8 cellular contexts compared by ENCODE assay signal in the genomic region with DNA sequence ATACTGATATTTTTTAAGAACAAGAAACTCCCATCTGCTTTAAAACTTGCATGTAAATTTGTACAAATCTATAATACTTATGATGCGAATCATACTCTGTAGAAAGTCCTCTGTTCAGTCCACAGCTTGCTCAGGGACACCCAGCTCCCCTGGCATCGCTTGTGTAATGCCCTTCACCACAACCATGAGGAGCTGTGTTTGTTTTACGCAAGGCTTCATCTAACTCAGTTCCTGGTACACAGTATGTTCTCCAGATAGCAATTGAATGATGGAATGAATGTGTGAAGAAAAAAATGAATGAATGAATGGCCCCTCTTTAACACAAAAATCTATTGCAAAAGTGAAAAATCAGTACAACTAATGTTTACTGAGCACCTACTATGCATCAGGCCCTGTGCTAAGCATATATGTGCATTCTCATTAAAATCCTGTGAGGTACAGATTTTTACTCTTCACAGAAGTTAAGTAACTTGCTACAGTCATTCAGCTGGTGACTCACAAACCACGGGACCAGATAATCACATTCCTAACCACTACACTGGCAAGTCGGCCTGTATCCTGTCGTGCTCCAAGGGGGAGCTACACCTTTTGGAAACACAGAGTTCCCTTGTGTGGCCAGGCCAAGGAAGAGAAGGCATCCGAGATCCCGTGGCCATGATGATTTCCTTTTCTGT. TPM values are rescaled to one million over a fixed set of nuclear protein-coding genes. Genes with fewer than 3 reads are reported as not detected.
DNase-seq lines count a peak whose midpoint lies in the region; ATAC-seq, FAIRE-seq and TF ChIP-seq lines count a peak whose summit lies in the region.

No MANE protein-coding gene starts in this region.

- H3K9me2 ChIP-seq in PC-9 (ENCODE audit: insufficient read depth): no peaks in the 10 kb centered on the region

- BruUV-seq in PC-9 (replicated peaks; lab: Mats Ljungman, UMichigan) (no TSS peak), endothelial cell of umbilical vein (replicated peaks; lab: Mats Ljungman, UMichigan) (no TSS peak)

- H3K36me3 ChIP-seq in PC-9 (ENCODE audit: low read depth) (no peaks in the 10 kb centered on the region), endothelial cell of umbilical vein (ENCODE audit: control insufficient read depth in 2 of 2, extremely low read depth in 1 of 2, insufficient read depth in 2 of 2, low read length in 2 of 2) (no peaks in the 10 kb centered on the region)

- H3F3A ChIP-seq in PC-9 (ENCODE audit: insufficient read depth, low read depth): peaks cover 17% of the 10 kb centered on the region; the same call in 1 of the 2 replicates

- H3K79me2 ChIP-seq in PC-9 (ENCODE audit: low read depth) (no peaks in the 10 kb centered on the region), endothelial cell of umbilical vein (ENCODE audit: control insufficient read depth, insufficient read depth, low read length) (no peaks in the 10 kb centered on the region)

- dilution Hi-C loops in endothelial cell of umbilical vein (cut with MboI; ENCODE audit: extremely low pct_ligation_motif_present, low sequenced_read_pairs): no loop called here

- H3K4me2 ChIP-seq in PC-9: peak overlapping the region; percentile 30
- peak overlapping the region; percentile 32 for H3K4me2 ChIP-seq in endothelial cell of umbilical vein (ENCODE audit: insufficient read depth, low read length)

- intact Hi-C loops in PC-9 (cut with micrococcal nuclease; ENCODE audit: unreplicated experiment): loop anchor here (1.0 to 10.0 kb wide), 4 partner anchors 118 to 551 kb away; no protein-coding TSS in a partner anchor
- intact Hi-C loops in endothelial cell of umbilical vein (cut with micrococcal nuclease): loop anchor here (1.0 to 10.0 kb wide), 4 partner anchors 8 to 209 kb away; partner anchors contain the start of gene KDR

- H3K9ac ChIP-seq in endothelial cell of umbilical vein (replicated peaks; ENCODE audit: extremely low read depth, insufficient read depth, low read length): peak overlapping the region; percentile 35

- 0 out of 2 replicates have a peak, but pooled peaks cover 2% of the 10 kb centered on the region for H3K9me3 ChIP-seq in PC-9 (ENCODE audit: insufficient read depth, low read depth)
- no peaks in the 10 kb centered on the region for H3K9me3 ChIP-seq in endothelial cell of umbilical vein (replicated peaks; ENCODE audit: control insufficient read depth, insufficient read depth, low read length)

- no peak overlapping the region for H3K4me3 ChIP-seq in PC-9
- H3K4me3 ChIP-seq in endothelial cell of umbilical vein (replicated peaks in 1 of 3; ENCODE audit: insufficient read depth in 1 of 3, low read depth in 1 of 3, low read length in 3 of 3): no peak overlapping the region

- H3K27ac ChIP-seq in PC-9: peak overlapping the region; percentile 67
- H3K27ac ChIP-seq in endothelial cell of umbilical vein (ENCODE audit: insufficient read depth, low read depth, low read length): peak overlapping the region; percentile 63

- no peaks in the 10 kb centered on the region for H3K27me3 ChIP-seq in PC-9 (ENCODE audit: insufficient read depth, low read depth)
- no peaks in the 10 kb centered on the region for H3K27me3 ChIP-seq in endothelial cell of umbilical vein (ENCODE audit: control insufficient read depth in 2 of 2, insufficient read depth in 2 of 2, low read length in 2 of 2)

- CTCF ChIA-PET in PC-9 (lab: Charles Lee): interaction anchor here (0.6 to 1.9 kb wide), 7 partner anchors 15 to 553 kb away, joined by 3 to 11 read pairs (median 6); partner anchors contain the start of gene SRD5A3
- CTCF ChIA-PET in endothelial cell of umbilical vein (lab: Charles Lee): interaction anchor here (0.5 to 6.4 kb wide), 30 partner anchors 9 to 683 kb away, joined by 3 to 72 read pairs (median 5); partner anchors contain the start of genes KDR and SRD5A3

- H4K20me1 ChIP-seq in PC-9 (ENCODE audit: insufficient read depth): no peaks in the 10 kb centered on the region
- H4K20me1 ChIP-seq in endothelial cell of umbilical vein (replicated peaks; ENCODE audit: control insufficient read depth, extremely low read depth, insufficient read depth, low read length): no peaks in the 10 kb centered on the region

- H3K9me1 ChIP-seq in endothelial cell of umbilical vein (replicated peaks; ENCODE audit: control insufficient read depth, extremely low read depth, insufficient read depth, low read length): no peaks in the 10 kb centered on the region

- peak; percentile 37 for FAIRE-seq in endothelial cell of umbilical vein (lab: Jason Lieb, UNC)

- TF ChIP-seq POLR2A in endothelial cell of umbilical vein (IDR thresholded peaks at IDR 0.05; ENCODE audit: low read depth, low read length): no peak

- POLR2A ChIA-PET in PC-9 (lab: Charles Lee; ENCODE audit: unreplicated experiment): interaction anchor here (0.5 to 1.3 kb wide), 5 partner anchors 14 to 212 kb away, joined by 3 to 9 read pairs (median 4); partner anchors contain the start of gene TMEM165
- POLR2A ChIA-PET in endothelial cell of umbilical vein (lab: Charles Lee): interaction anchor here (1.1 to 5.3 kb wide), 5 partner anchors 11 to 68 kb away, joined by 4 to 27 read pairs (median 5); partner anchors contain the start of gene KDR

- ATAC-seq in HG02798 (IDR thresholded peaks at IDR 0.05; ENCODE audit: poor library complexity, unreplicated experiment) (no peak), GM18909 (IDR thresholded peaks at IDR 0.05; ENCODE audit: poor library complexity, unreplicated experiment) (no peak), HG03108 (IDR thresholded peaks at IDR 0.05; ENCODE audit: unreplicated experiment) (no peak)

- no peak overlapping the region for H2AFZ ChIP-seq in PC-9
- no peak overlapping the region for H2AFZ ChIP-seq in endothelial cell of umbilical vein (ENCODE audit: low read depth, low read length)

- H3K4me1 ChIP-seq in PC-9 (replicated peaks; ENCODE audit: insufficient read depth): peaks cover 18% of the 10 kb centered on the region
- H3K4me1 ChIP-seq in endothelial cell of umbilical vein (ENCODE audit: control insufficient read depth, extremely low read depth, insufficient read depth, low read length): peaks cover 65% of the 10 kb centered on the region

- no peak for TF ChIP-seq CTCF in PC-9 (conservative IDR thresholded peaks at IDR 0.05)
- no peak for TF ChIP-seq CTCF in endothelial cell of umbilical vein (IDR thresholded peaks at IDR 0.05; ENCODE audit: extremely low read depth in 1 of 2, insufficient read depth in 1 of 2, low read depth in 1 of 2, low read length in 2 of 2)

- peak; percentile 71 for DNase-seq in GM04504 (ENCODE audit: low read depth)
- DNase-seq in PC-9: peak; percentile 51 to 72
- DNase-seq in endothelial cell of umbilical vein (ENCODE audit: low read depth, low spot score): peak; percentile 81
- DNase-seq in non-pigmented ciliary epithelial cell (ENCODE audit: low read depth): peak; percentile 93
- DNase-seq in nucleus accumbens (lab: John Stamatoyannopoulos, UW): no peak

TF ChIP-seq in endothelial cell of umbilical vein, 7 proteins besides CTCF, POLR2A, EP300 and RAD21:
- TF ChIP-seq EZH2 (IDR thresholded peaks at IDR 0.05; ENCODE audit: borderline replicate concordance, low read depth, low read length, severe bottlenecking) (no peak), GATA2 (IDR thresholded peaks at IDR 0.05; ENCODE audit: insufficient read depth, insufficient read length, low read depth, low read length) (peak; percentile 63), JUN (IDR thresholded peaks at IDR 0.05; ENCODE audit: borderline replicate concordance, insufficient read depth, insufficient read length, low read depth) (peak; percentile 88), POLR2AphosphoS5 (IDR thresholded peaks at IDR 0.05; ENCODE audit: insufficient read depth, low read depth, low read length) (peak; percentile 45), MAX (IDR thresholded peaks at IDR 0.05; ENCODE audit: insufficient read depth, insufficient read length) (no peak), MYC (IDR thresholded peaks at IDR 0.05; ENCODE audit: low read depth, low read length) (peak; percentile 33), FOS (IDR thresholded peaks at IDR 0.05; ENCODE audit: borderline replicate concordance, insufficient read depth, low read length) (peak; percentile 95)

RNA-seq across cellular contexts. Expression of gene KDR, which starts 58.7 kb away (rescaled TPM):
- total RNA-seq in PC-9 (2021) (0.09 and 0.20 TPM in 2 replicates), endothelial cell of umbilical vein (139 and 145 TPM in 2 replicates)
- 65.8 and 80.5 TPM in 2 replicates for polyA plus RNA-seq in endothelial cell of umbilical vein
- 64.9 TPM in 2 replicates for polyA plus RNA-seq in endothelial cell of umbilical vein (2011; cell fraction: cytosol; rRNA removed)
- 157 and 176 TPM in 2 replicates for polyA plus RNA-seq in endothelial cell of umbilical vein (2011; cell fraction: nucleus; rRNA removed)
- polyA plus RNA-seq in endothelial cell of umbilical vein (2012): 59.2 and 89.6 TPM in 2 replicates
- 280 and 307 TPM in 2 replicates for polyA minus RNA-seq in endothelial cell of umbilical vein
- polyA minus RNA-seq in endothelial cell of umbilical vein (2011; cell fraction: cytosol; rRNA and poly(A)+ RNA removed): not detected
- polyA minus RNA-seq in endothelial cell of umbilical vein (2011; cell fraction: nucleus; rRNA and poly(A)+ RNA removed): 133 and 202 TPM in 2 replicates

Comparison
In these comparisons a context has a peak if more than half of its experiments do, and no peak if none do; other contexts are left out.
1. DNase-seq: peak in GM04504 (single experiment), PC-9 (2 of 2), endothelial cell of umbilical vein (single experiment) and non-pigmented ciliary epithelial cell (single experiment); none in nucleus accumbens (0 of 56).
2. RNA of gene KDR, which starts 58.7 kb away (total RNA-seq): 139 to 145 TPM in endothelial cell of umbilical vein; 0.09 to 0.20 TPM in PC-9; every median in the first group is over 100 times any median in the second.